Comparison of ENCODE assay signal across 8 cellular contexts in the genomic region with DNA sequence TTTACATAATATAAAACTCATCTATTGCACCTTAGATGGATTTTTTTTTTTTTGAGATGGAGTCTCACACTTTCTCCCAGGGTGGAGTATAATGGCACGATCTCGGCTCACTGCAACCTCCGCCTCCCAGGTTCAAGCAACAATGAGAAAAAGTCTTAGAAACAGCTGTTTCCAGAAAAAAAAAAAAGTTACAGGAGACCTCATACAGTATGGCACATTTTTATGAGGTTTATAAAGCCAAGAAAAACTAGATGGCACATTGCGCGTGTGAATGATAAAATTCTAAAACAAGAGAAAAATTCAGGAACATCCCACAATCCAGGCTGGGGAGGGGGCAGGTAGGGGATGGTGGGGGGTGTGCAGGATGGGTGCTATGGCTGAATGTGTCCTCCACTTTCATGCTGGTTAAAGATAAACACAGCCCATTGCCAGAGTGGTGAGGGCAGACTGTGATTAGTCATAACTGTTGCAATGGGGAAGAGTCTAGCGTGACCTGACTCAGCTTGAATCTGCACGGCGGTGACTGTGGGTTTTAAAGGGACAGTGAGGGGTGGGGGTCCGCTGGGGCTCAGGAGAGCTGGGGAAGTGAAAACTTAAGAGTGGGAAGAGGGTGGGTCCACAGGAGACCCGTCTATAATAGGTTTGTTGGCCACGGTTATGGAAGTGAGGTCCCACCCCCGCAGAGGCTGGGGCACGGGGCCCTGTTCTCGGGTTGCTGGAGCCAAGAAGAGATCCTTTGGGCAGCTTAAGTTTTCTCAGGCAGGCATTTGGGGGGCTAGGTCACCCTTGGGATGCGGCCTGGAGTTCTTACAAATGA. TPM values are rescaled to one million over a fixed set of nuclear protein-coding genes. Genes with fewer than 3 reads are reported as not detected.
DNase-seq lines count a peak whose midpoint lies in the region; ATAC-seq and TF ChIP-seq lines count a peak whose summit lies in the region.

No MANE protein-coding gene starts in this region.

- H3K27ac Mint-ChIP-seq in HFFc6 = peak overlapping the region; percentile 98
- peak overlapping the region; percentile 64 for H3K27ac Mint-ChIP-seq in neural progenitor cell

- no peaks in the 10 kb centered on the region for H3K9me3 Mint-ChIP-seq in HFFc6
- H3K9me3 Mint-ChIP-seq in neural progenitor cell = no peaks in the 10 kb centered on the region

- H3K9me3 ChIP-seq in right cardiac atrium (ENCODE audit: control insufficient read depth, low read length) (no peaks in the 10 kb centered on the region), MG63 (no peaks in the 10 kb centered on the region), neural progenitor cell (ENCODE audit: low read depth) (no peaks in the 10 kb centered on the region)

- H3K4me3 ChIP-seq in right cardiac atrium (ENCODE audit: low read length) = no peak overlapping the region
- H3K4me3 ChIP-seq in MG63 = no peak overlapping the region
- no peak overlapping the region for H3K4me3 ChIP-seq in neural progenitor cell

- H3K4me3 Mint-ChIP-seq in HFFc6 (peak overlapping the region; percentile 61), neural progenitor cell (no peak overlapping the region)

- no peaks in the 10 kb centered on the region for H3K4me1 ChIP-seq in right cardiac atrium (ENCODE audit: control insufficient read depth, insufficient read depth, low read length)
- no peaks in the 10 kb centered on the region for H3K4me1 ChIP-seq in neural progenitor cell

- no peak overlapping the region for H3K4me2 ChIP-seq in neural progenitor cell

- H3K36me3 ChIP-seq in MG63 (peaks cover 15% of the 10 kb centered on the region), neural progenitor cell (no peaks in the 10 kb centered on the region)

- WGBS in right cardiac atrium = 72% methylated on average over 15 of the region's 15 CpGs

- peak; percentile 51 to 66 for ATAC-seq in right cardiac atrium
- ATAC-seq in Right ventricle myocardium inferior = no peak

- H3K4me1 Mint-ChIP-seq in HFFc6 (ENCODE audit: low read depth) = peaks cover 55% of the 10 kb centered on the region
- H3K4me1 Mint-ChIP-seq in neural progenitor cell = peaks cover 7% of the 10 kb centered on the region

- H3K36me3 Mint-ChIP-seq in HFFc6 (ENCODE audit: low read depth) (peaks cover 17% of the 10 kb centered on the region), neural progenitor cell (peaks cover 9% of the 10 kb centered on the region)

- H2AFZ ChIP-seq in neural progenitor cell (replicated peaks) = no peak overlapping the region

- no peak overlapping the region for H3K27ac ChIP-seq in right cardiac atrium (ENCODE audit: low read length)
- H3K27ac ChIP-seq in neural progenitor cell = no peak overlapping the region

- DNase-seq in right cardiac atrium (no peak), Right ventricle myocardium inferior (ENCODE audit: missing footprints) (no peak), HFFc6 (peak; percentile 84), MG63 (peak; percentile 88), amniotic stem cell (lab: John Stamatoyannopoulos, UW) (peak; percentile 70), neural progenitor cell (ENCODE audit: low spot score) (no peak), NCI-H2029 (lab: John Stamatoyannopoulos, UW) (no peak), NCI-H82 (lab: John Stamatoyannopoulos, UW) (no peak)

- no peaks in the 10 kb centered on the region for H3K79me2 ChIP-seq in neural progenitor cell (ENCODE audit: low read depth)

- no peaks in the 10 kb centered on the region for H3F3A ChIP-seq in neural progenitor cell (ENCODE audit: low read depth)

- intact Hi-C loops in right cardiac atrium (cut with DNase I) (no loop called here), Right ventricle myocardium inferior (cut with DNase I) (no loop called here)

- H3K27me3 ChIP-seq in right cardiac atrium (ENCODE audit: control insufficient read depth, insufficient read depth) (no peaks in the 10 kb centered on the region), MG63 (no peaks in the 10 kb centered on the region), neural progenitor cell (no peaks in the 10 kb centered on the region)

- H4K20me1 ChIP-seq in neural progenitor cell (ENCODE audit: low read depth) = no peaks in the 10 kb centered on the region

- H3K27me3 Mint-ChIP-seq in HFFc6 (ENCODE audit: insufficient read depth) (no peaks in the 10 kb centered on the region; the same call in 1 of the 2 replicates), neural progenitor cell (ENCODE audit: insufficient read depth, low read depth) (peaks cover 6% of the 10 kb centered on the region)

- TF ChIP-seq CTCF in HFFc6 (IDR thresholded peaks at IDR 0.05) = no peak
- TF ChIP-seq CTCF in neural progenitor cell (IDR thresholded peaks at IDR 0.05) = no peak

- H3K9ac ChIP-seq in neural progenitor cell = no peak overlapping the region

RNA-seq across cellular contexts. Expression of a gene that starts 11.9 kb away (rescaled TPM):
- total RNA-seq in right cardiac atrium (1 to 10 TPM; 3.7 to 9.3 (median 6.8) TPM), Right ventricle myocardium inferior (4.2 TPM), neural progenitor cell (ENCODE audit: low replicate concordance) (8.0 and 16.9 TPM in 2 replicates)
- polyA plus RNA-seq in right cardiac atrium = 5.4 TPM
- total RNA-seq in HFFc6 (2021; fragmentation: NEBNext Ultra II Directional; extraction: Animal tissue kit (Norgen Biotek cat#: 25700)) = 1 to 10 TPM; 4.7 to 6.7 (median 6.0) TPM
- 8.3 and 13.7 TPM in 2 replicates for total RNA-seq in MG63 (2014; rRNA removed; shearing (Covaris generic); ENCODE audit: low replicate concordance)

RNA-seq across cellular contexts. Expression of a gene that starts 12.3 kb away (rescaled TPM):
- total RNA-seq in right cardiac atrium (1 to 10 TPM; 5.7 to 7.3 (median 6.7) TPM), Right ventricle myocardium inferior (7.0 TPM), neural progenitor cell (ENCODE audit: low replicate concordance) (2.5 and 13.5 TPM in 2 replicates)
- 6.9 TPM for polyA plus RNA-seq in right cardiac atrium
- 1 to 10 TPM; 5.5 to 8.3 (median 7.2) TPM for total RNA-seq in HFFc6 (2021; fragmentation: NEBNext Ultra II Directional; extraction: Animal tissue kit (Norgen Biotek cat#: 25700))
- total RNA-seq in MG63 (2014; rRNA removed; shearing (Covaris generic); ENCODE audit: low replicate concordance) = 25.9 and 36.6 TPM in 2 replicates

Comparison
In these comparisons a context has a peak if more than half of its experiments do, and no peak if none do; other contexts are left out.
1. DNase-seq: peak in HFFc6 (single experiment), MG63 (single experiment) and amniotic stem cell (single experiment); none in right cardiac atrium (0 of 3), Right ventricle myocardium inferior (single experiment), neural progenitor cell (single experiment), NCI-H2029 (single experiment) and NCI-H82 (single experiment).